ENCODE assay signal across 1 cellular context in genomic region chr11:65290448-65291165, GRCh38.
TF ChIP-seq lines count a peak whose summit lies in the region.

No MANE protein-coding gene starts in this region.

TF ChIP-seq in GM12878, 131 proteins besides CTCF, POLR2A, EP300 and RAD21 (continued from another document):
- TF ChIP-seq SUPT20H (IDR thresholded peaks at IDR 0.05; ENCODE audit: borderline replicate concordance, control insufficient read depth, low read depth, low read length): no peak
- peak; percentile 68; the same call in 1 of the 2 replicates for TF ChIP-seq TCF12 (IDR thresholded peaks at IDR 0.05; ENCODE audit: low read depth, low read length)
- TF ChIP-seq STAT1 (conservative IDR thresholded peaks at IDR 0.05): no peak
- 0 out of 2 replicates have a peak, but pooled peaks have one; percentile 27 for TF ChIP-seq GABPA (IDR thresholded peaks at IDR 0.05; ENCODE audit: low read depth)
- TF ChIP-seq GATAD2B (conservative IDR thresholded peaks at IDR 0.05; ENCODE audit: low read depth): 0 out of 2 replicates have a peak, but pooled peaks have one; percentile 34
- TF ChIP-seq, protein P1, sequence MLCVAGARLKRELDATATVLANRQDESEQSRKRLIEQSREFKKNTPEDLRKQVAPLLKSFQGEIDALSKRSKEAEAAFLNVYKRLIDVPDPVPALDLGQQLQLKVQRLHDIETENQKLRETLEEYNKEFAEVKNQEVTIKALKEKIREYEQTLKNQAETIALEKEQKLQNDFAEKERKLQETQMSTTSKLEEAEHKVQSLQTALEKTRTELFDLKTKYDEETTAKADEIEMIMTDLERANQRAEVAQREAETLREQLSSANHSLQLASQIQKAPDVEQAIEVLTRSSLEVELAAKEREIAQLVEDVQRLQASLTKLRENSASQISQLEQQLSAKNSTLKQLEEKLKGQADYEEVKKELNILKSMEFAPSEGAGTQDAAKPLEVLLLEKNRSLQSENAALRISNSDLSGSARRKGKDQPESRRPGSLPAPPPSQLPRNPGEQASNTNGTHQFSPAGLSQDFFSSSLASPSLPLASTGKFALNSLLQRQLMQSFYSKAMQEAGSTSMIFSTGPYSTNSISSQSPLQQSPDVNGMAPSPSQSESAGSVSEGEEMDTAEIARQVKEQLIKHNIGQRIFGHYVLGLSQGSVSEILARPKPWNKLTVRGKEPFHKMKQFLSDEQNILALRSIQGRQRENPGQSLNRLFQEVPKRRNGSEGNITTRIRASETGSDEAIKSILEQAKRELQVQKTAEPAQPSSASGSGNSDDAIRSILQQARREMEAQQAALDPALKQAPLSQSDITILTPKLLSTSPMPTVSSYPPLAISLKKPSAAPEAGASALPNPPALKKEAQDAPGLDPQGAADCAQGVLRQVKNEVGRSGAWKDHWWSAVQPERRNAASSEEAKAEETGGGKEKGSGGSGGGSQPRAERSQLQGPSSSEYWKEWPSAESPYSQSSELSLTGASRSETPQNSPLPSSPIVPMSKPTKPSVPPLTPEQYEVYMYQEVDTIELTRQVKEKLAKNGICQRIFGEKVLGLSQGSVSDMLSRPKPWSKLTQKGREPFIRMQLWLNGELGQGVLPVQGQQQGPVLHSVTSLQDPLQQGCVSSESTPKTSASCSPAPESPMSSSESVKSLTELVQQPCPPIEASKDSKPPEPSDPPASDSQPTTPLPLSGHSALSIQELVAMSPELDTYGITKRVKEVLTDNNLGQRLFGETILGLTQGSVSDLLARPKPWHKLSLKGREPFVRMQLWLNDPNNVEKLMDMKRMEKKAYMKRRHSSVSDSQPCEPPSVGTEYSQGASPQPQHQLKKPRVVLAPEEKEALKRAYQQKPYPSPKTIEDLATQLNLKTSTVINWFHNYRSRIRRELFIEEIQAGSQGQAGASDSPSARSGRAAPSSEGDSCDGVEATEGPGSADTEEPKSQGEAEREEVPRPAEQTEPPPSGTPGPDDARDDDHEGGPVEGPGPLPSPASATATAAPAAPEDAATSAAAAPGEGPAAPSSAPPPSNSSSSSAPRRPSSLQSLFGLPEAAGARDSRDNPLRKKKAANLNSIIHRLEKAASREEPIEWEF (IDR thresholded peaks at IDR 0.05; ENCODE audit: insufficient replicate concordance, low read depth, low read length): peak; percentile 77
- TF ChIP-seq, protein P2, sequence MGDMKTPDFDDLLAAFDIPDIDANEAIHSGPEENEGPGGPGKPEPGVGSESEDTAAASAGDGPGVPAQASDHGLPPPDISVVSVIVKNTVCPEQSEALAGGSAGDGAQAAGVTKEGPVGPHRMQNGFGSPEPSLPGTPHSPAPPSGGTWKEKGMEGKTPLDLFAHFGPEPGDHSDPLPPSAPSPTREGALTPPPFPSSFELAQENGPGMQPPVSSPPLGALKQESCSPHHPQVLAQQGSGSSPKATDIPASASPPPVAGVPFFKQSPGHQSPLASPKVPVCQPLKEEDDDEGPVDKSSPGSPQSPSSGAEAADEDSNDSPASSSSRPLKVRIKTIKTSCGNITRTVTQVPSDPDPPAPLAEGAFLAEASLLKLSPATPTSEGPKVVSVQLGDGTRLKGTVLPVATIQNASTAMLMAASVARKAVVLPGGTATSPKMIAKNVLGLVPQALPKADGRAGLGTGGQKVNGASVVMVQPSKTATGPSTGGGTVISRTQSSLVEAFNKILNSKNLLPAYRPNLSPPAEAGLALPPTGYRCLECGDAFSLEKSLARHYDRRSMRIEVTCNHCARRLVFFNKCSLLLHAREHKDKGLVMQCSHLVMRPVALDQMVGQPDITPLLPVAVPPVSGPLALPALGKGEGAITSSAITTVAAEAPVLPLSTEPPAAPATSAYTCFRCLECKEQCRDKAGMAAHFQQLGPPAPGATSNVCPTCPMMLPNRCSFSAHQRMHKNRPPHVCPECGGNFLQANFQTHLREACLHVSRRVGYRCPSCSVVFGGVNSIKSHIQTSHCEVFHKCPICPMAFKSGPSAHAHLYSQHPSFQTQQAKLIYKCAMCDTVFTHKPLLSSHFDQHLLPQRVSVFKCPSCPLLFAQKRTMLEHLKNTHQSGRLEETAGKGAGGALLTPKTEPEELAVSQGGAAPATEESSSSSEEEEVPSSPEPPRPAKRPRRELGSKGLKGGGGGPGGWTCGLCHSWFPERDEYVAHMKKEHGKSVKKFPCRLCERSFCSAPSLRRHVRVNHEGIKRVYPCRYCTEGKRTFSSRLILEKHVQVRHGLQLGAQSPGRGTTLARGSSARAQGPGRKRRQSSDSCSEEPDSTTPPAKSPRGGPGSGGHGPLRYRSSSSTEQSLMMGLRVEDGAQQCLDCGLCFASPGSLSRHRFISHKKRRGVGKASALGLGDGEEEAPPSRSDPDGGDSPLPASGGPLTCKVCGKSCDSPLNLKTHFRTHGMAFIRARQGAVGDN (IDR thresholded peaks at IDR 0.05): peak; percentile 26; the same call in 1 of the 2 replicates
- peak in 1 of 2 experiments; percentile 33; a peak in 1 of 4 replicates for TF ChIP-seq IKZF2 (IDR thresholded peaks at IDR 0.05)
- TF ChIP-seq RUNX3 (IDR thresholded peaks at IDR 0.05; ENCODE audit: low read length): 0 out of 2 replicates have a peak, but pooled peaks have one; percentile 28
- peak; percentile 5; the same call in 1 of the 2 replicates for TF ChIP-seq SPI1 (IDR thresholded peaks at IDR 0.05; ENCODE audit: borderline replicate concordance, insufficient read depth, low read depth, low read length)
- peak; percentile 23; the same call in 1 of the 2 replicates for TF ChIP-seq ELK1 (IDR thresholded peaks at IDR 0.05; ENCODE audit: low read depth, low read length)
- TF ChIP-seq HDGF (IDR thresholded peaks at IDR 0.05): peak; percentile 25; the same call in 1 of the 2 replicates
- no peak for TF ChIP-seq POLR2AphosphoS5 (IDR thresholded peaks at IDR 0.05; ENCODE audit: low read length)
- TF ChIP-seq, protein P3, sequence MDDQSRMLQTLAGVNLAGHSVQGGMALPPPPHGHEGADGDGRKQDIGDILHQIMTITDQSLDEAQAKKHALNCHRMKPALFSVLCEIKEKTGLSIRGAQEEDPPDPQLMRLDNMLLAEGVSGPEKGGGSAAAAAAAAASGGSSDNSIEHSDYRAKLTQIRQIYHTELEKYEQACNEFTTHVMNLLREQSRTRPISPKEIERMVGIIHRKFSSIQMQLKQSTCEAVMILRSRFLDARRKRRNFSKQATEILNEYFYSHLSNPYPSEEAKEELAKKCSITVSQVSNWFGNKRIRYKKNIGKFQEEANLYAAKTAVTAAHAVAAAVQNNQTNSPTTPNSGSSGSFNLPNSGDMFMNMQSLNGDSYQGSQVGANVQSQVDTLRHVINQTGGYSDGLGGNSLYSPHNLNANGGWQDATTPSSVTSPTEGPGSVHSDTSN (IDR thresholded peaks at IDR 0.05; ENCODE audit: insufficient replicate concordance, low read depth, low read length): peak; percentile 23
- TF ChIP-seq PAX5 (IDR thresholded peaks at IDR 0.05; ENCODE audit: borderline replicate concordance, low read depth, low read length): peak; percentile 16; the same call in 1 of the 2 replicates
- peak in 1 of 2 experiments; percentile 6; a peak in 1 of 3 replicates for TF ChIP-seq EGR1 (IDR thresholded peaks at IDR 0.05; ENCODE audit: borderline replicate concordance in 1 of 2, low read depth in 2 of 2, low read length in 2 of 2)
- TF ChIP-seq IKZF1 (conservative IDR thresholded peaks at IDR 0.05): peak; percentile 62
- 0 out of 2 replicates have a peak, but pooled peaks have one; percentile 13 for TF ChIP-seq NBN (IDR thresholded peaks at IDR 0.05)
- no peak for TF ChIP-seq SUZ12 (IDR thresholded peaks at IDR 0.05; ENCODE audit: unreplicated experiment)
- peak; percentile 41; the same call in 1 of the 2 replicates for TF ChIP-seq TAF1 (IDR thresholded peaks at IDR 0.05; ENCODE audit: borderline replicate concordance, low read depth, low read length)
- TF ChIP-seq, protein P4, sequence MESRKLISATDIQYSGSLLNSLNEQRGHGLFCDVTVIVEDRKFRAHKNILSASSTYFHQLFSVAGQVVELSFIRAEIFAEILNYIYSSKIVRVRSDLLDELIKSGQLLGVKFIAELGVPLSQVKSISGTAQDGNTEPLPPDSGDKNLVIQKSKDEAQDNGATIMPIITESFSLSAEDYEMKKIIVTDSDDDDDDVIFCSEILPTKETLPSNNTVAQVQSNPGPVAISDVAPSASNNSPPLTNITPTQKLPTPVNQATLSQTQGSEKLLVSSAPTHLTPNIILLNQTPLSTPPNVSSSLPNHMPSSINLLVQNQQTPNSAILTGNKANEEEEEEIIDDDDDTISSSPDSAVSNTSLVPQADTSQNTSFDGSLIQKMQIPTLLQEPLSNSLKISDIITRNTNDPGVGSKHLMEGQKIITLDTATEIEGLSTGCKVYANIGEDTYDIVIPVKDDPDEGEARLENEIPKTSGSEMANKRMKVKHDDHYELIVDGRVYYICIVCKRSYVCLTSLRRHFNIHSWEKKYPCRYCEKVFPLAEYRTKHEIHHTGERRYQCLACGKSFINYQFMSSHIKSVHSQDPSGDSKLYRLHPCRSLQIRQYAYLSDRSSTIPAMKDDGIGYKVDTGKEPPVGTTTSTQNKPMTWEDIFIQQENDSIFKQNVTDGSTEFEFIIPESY (IDR thresholded peaks at IDR 0.05): no peak
- TF ChIP-seq ATF7 (IDR thresholded peaks at IDR 0.05; ENCODE audit: low read depth): peak; percentile 25; the same call in 1 of the 2 replicates
